Comparison of ENCODE assay signal across 22 cellular contexts in genomic region chr5:143470120-143470519, GRCh38.
"Had no signal": no experiment of that assay in that cellular context is flagged by ENCODE, and none has a peak within 500 bp of the region (broad histone marks: within the 10 kb centered on the region; RNA-seq: fewer than 3 reads in every experiment).

No MANE protein-coding gene starts in this region.

- H3K27me3 ChIP-seq: foreskin keratinocyte, heart right ventricle, right lobe of liver, testis had no signal

- H3K36me3 ChIP-seq: heart right ventricle, left ventricle myocardium inferior, right lobe of liver, WERI-Rb-1 had no signal

- H3K9me3 ChIP-seq: heart right ventricle, left ventricle myocardium inferior, right lobe of liver, testis had no signal

- DNase-seq: activated CD4-positive, alpha-beta memory T cell treated with anti-CD3 and anti-CD28 coated beads for 36 hours; activated CD4-positive, alpha-beta T cell treated with anti-CD3 and anti-CD28 coated beads for 48 hours; activated CD8-positive, alpha-beta memory T cell treated with anti-CD3 and anti-CD28 coated beads, Interleukin-2, amount 50 U/mL, for 4 hours; activated effector memory CD4-positive, alpha-beta T cell treated with anti-CD3 and anti-CD28 coated beads, Interleukin-2, amount 50 U/mL, for 16 hours; activated naive CD4-positive, alpha-beta T cell treated with anti-CD3 and anti-CD28 coated beads for 36 hours; activated naive CD8-positive, alpha-beta T cell treated with anti-CD3 and anti-CD28 coated beads for 36 hours; activated T-cell treated with anti-CD3 and anti-CD28 coated beads, Interleukin-2, amount 50 U/mL, for 1 hour; caudate nucleus; cortex of kidney; effector memory CD8-positive, alpha-beta T cell; erythroblast; foreskin keratinocyte; heart right ventricle; left ventricle myocardium inferior; right lobe of liver; stimulated activated CD4-positive, alpha-beta T cell treated with anti-CD3 and anti-CD28 coated beads, Interleukin-2, amount 100 ng/mL, for 48 hours; stimulated activated naive CD8-positive, alpha-beta T cell treated with anti-CD3 and anti-CD28 coated beads, Interleukin-15, Interleukin-2, amounts not matched to agents 100 U/mL and 50 U/mL, for 24 hours; testis; trophoblast cell; WERI-Rb-1 had no signal

- H3K4me3 ChIP-seq: heart right ventricle, left ventricle myocardium inferior, lung, right lobe of liver, testis had no signal

- ATAC-seq: activated CD4-positive, CD25-positive, alpha-beta regulatory T cell treated with anti-CD3 and anti-CD28 coated beads, Interleukin-2, amount 50 U/mL, for 24 hours; effector memory CD8-positive, alpha-beta T cell; foreskin keratinocyte; right lobe of liver; stimulated activated naive CD8-positive, alpha-beta T cell treated with anti-CD3 and anti-CD28 coated beads, Interleukin-15, Interleukin-2, amounts not matched to agents 100 U/mL and 50 U/mL, for 24 hours had no signal

- H3K4me1 ChIP-seq: foreskin keratinocyte, right lobe of liver, testis had no signal
